In genomic region chr20:16541226-16541625, GRCh38 we compare ENCODE assay signal across 21 cellular contexts. TPM values are rescaled to one million over a fixed set of nuclear protein-coding genes. Genes with fewer than 3 reads are reported as not detected.
DNase-seq lines count a peak whose midpoint lies in the region; ATAC-seq, FAIRE-seq and TF ChIP-seq lines count a peak whose summit lies in the region.
"Had no signal": no experiment of that assay in that cellular context is flagged by ENCODE, and none has a peak within 500 bp of the region (broad histone marks: within the 10 kb centered on the region; RNA-seq: fewer than 3 reads in every experiment).

No MANE protein-coding gene starts in this region.

- peaks cover 5 to 6% of the 10 kb centered on the region in 2 donors for H3K4me1 Mint-ChIP-seq in natural killer cell treated with Interleukin-12 subunit alpha and Interleukin-12 subunit beta and Interleukin-15 and Interleukin-18, amount 100 ng/mL, for 72 hours (ENCODE audit: low read depth in 2 of 2)

- no peaks in the 10 kb centered on the region for H3K27me3 Mint-ChIP-seq in natural killer cell treated with Interleukin-12 subunit alpha and Interleukin-12 subunit beta and Interleukin-15 and Interleukin-18, amount 100 ng/mL, for 72 hours

- H3K4me3 ChIP-seq in liver (ENCODE audit: low read depth in 1 of 3, low read length in 3 of 3) (no peak overlapping the region), HepG2 (replicated peaks in 1 of 3; ENCODE audit: insufficient read depth in 1 of 3, low read depth in 2 of 3, low read length in 3 of 3) (no peak overlapping the region), small intestine (ENCODE audit: low read depth in 1 of 2, low read length in 2 of 2) (no peak overlapping the region)
- H3K4me3 ChIP-seq: GM12878, GM23338 had no signal

- no TSS peak for BruUV-seq in HepG2 (replicated peaks; lab: Mats Ljungman, UMichigan)

- H3K4me3 Mint-ChIP-seq in natural killer cell treated with Interleukin-12 subunit alpha and Interleukin-12 subunit beta and Interleukin-15 and Interleukin-18, amount 100 ng/mL, for 72 hours, result no peak overlapping the region
- H3K4me3 Mint-ChIP-seq: GM23338 had no signal

- intact Hi-C loops in HepG2 (cut with micrococcal nuclease; ENCODE audit: unreplicated experiment), result no loop called here
- intact Hi-C loops in left ventricle myocardium superior (cut with micrococcal nuclease), result no loop called here
- intact Hi-C loops in sciatic nerve (cut with DNase I), result no loop called here

- WGBS in liver, result 27% methylated on average over 6 of the region's 6 CpGs
- 95% methylated on average over 6 of the region's 6 CpGs for WGBS in HepG2 (ENCODE audit: low lambda C conversion rate)
- 86 to 95% (median 88%) methylated on average over 6 of the region's 6 CpGs for WGBS in small intestine, 3 donors

- DNase-seq in HepG2 (ENCODE audit: low spot score) (no peak), left ventricle myocardium superior (peak; percentile 69), sciatic nerve (ENCODE audit: low spot score) (no peak), small intestine (no peak)
- no peak for DNase-seq in natural killer cell treated with Interleukin-12 subunit alpha and Interleukin-12 subunit beta and Interleukin-15 and Interleukin-18, amount 100 ng/mL, for 72 hours (ENCODE audit: low spot score)
- DNase-seq: DND-41, GDM1, KG1, NCI-H1048, NCI-H1436 treated with DMSO at 0.1 percent for 48 hours, NCI-H2029 treated with DMSO at 0.1 percent for 48 hours, NCI-H2171 treated with DMSO at 0.1 percent for 48 hours, NCI-H446 treated with DMSO at 0.1 percent for 48 hours, NCI-H748 treated with DMSO at 0.1 percent for 48 hours, OCI-M1 had no signal

- H3K27ac Mint-ChIP-seq in natural killer cell treated with Interleukin-12 subunit alpha and Interleukin-12 subunit beta and Interleukin-15 and Interleukin-18, amount 100 ng/mL, for 72 hours, result no peak overlapping the region
- H3K27ac Mint-ChIP-seq: GM23338 had no signal

- no peak overlapping the region for H3K9ac ChIP-seq in liver (ENCODE audit: low read depth in 1 of 2, low read length in 2 of 2)
- H3K9ac ChIP-seq in HepG2 (ENCODE audit: insufficient read depth, low read depth, low read length), result no peak overlapping the region

- no peak overlapping the region for H3K4me2 ChIP-seq in HepG2 (ENCODE audit: low read depth, low read length)
- H3K4me2 ChIP-seq: GM23338 had no signal

- H3K79me2 ChIP-seq in HepG2 (ENCODE audit: insufficient read depth, low read length), result no peaks in the 10 kb centered on the region

- H3K4me1 ChIP-seq in liver (ENCODE audit: control insufficient read depth in 4 of 4, insufficient read depth in 4 of 4, low read length in 3 of 4) (peaks cover 6 to 17% (median 11%) of the 10 kb centered on the region in 4 donors), HepG2 (ENCODE audit: insufficient read depth, low read length) (peaks cover 14% of the 10 kb centered on the region; the same call in 1 of the 2 replicates), small intestine (ENCODE audit: control insufficient read depth in 2 of 2, insufficient read depth in 1 of 2, low read depth in 1 of 2, low read length in 1 of 2) (peaks cover 0 to 4% of the 10 kb centered on the region in 2 donors)

- H3K27ac ChIP-seq in liver (ENCODE audit: low read depth in 1 of 2, low read length in 2 of 2) (peak overlapping the region in 1 of 2 donors; percentile 17), HepG2 (ENCODE audit: extremely low read length, insufficient read depth, low read length) (no peak overlapping the region), small intestine (ENCODE audit: low read depth in 1 of 2, low read length in 1 of 2) (no peak overlapping the region)

- H3K9me3 ChIP-seq in liver (ENCODE audit: control insufficient read depth in 4 of 4, low read length in 3 of 4) (no peaks in the 10 kb centered on the region), HepG2 (ENCODE audit: low read length) (no peaks in the 10 kb centered on the region), small intestine (ENCODE audit: control insufficient read depth, low read depth) (no peaks in the 10 kb centered on the region)

- H3K36me3 ChIP-seq in liver (ENCODE audit: control insufficient read depth in 4 of 4, insufficient read depth in 3 of 4, low read depth in 1 of 4, low read length in 3 of 4) (no peaks in the 10 kb centered on the region), HepG2 (replicated peaks in 1 of 2; ENCODE audit: control insufficient read depth in 1 of 2, insufficient read depth in 2 of 2, low read length in 2 of 2) (0 out of 5 replicates have a peak, but pooled peaks cover 0 to 1% of the 10 kb centered on the region in 2 experiments), small intestine (ENCODE audit: control insufficient read depth in 2 of 2, insufficient read depth in 2 of 2, low read length in 2 of 2) (no peaks in the 10 kb centered on the region)

- ATAC-seq in HepG2, result no peak
- peak; percentile 99 for ATAC-seq in left ventricle myocardium superior
- ATAC-seq in sciatic nerve, result peak; percentile 73
- no peak for ATAC-seq in HG03097 (IDR thresholded peaks at IDR 0.05; ENCODE audit: low FRiP score, unreplicated experiment)
- no peak for ATAC-seq in natural killer cell treated with Interleukin-12 subunit alpha and Interleukin-12 subunit beta and Interleukin-15 and Interleukin-18, amount 100 ng/mL, for 72 hours
- ATAC-seq: GM12878, HCT116 had no signal

- FAIRE-seq in HepG2 (lab: Jason Lieb, UNC), result no peak
- no peak for FAIRE-seq in small intestine (lab: Jason Lieb, UNC)
- FAIRE-seq: A204.1, GM12878 had no signal

- TF ChIP-seq EP300 in HepG2 (IDR thresholded peaks at IDR 0.05; ENCODE audit: low read depth in 2 of 2, low read length in 2 of 2) (no peak), HepG2 (CRISPR knock-in tag; IDR thresholded peaks at IDR 0.05; ENCODE audit: borderline replicate concordance) (no peak)

- H3K27me3 ChIP-seq in liver (ENCODE audit: control insufficient read depth in 4 of 4, insufficient read depth in 4 of 4, low read length in 3 of 4), result no peaks in the 10 kb centered on the region
- no peaks in the 10 kb centered on the region for H3K27me3 ChIP-seq in HepG2 (ENCODE audit: control insufficient read depth in 1 of 2, insufficient read depth in 2 of 2, low read length in 2 of 2)
- H3K27me3 ChIP-seq in small intestine (ENCODE audit: control insufficient read depth in 2 of 2, insufficient read depth in 2 of 2, low read length in 2 of 2), result no peaks in the 10 kb centered on the region

- CTCF ChIA-PET in HepG2 (lab: Yijun Ruan, JAX; ENCODE audit: low intra/inter-chr PET ratio, low total read pairs), result no interaction called here

- no peak for TF ChIP-seq RAD21 in liver (IDR thresholded peaks at IDR 0.05)
- no peak for TF ChIP-seq RAD21 in HepG2 (CRISPR knock-in tag; IDR thresholded peaks at IDR 0.05)

- no peak for TF ChIP-seq POLR2A in HepG2 (IDR thresholded peaks at IDR 0.05; ENCODE audit: insufficient read depth in 1 of 2, low read depth in 2 of 2, low read length in 2 of 2)

- in situ Hi-C loops in HepG2 (cut with HindIII; ENCODE audit: extremely low pct_ligation_motif_present, low pct_unique_long_range_greater_than_20kb), result no loop called here

- no peaks in the 10 kb centered on the region for H4K20me1 ChIP-seq in HepG2 (ENCODE audit: insufficient read depth, low read length)

- TF ChIP-seq CTCF in liver (IDR thresholded peaks at IDR 0.05; ENCODE audit: low read depth, low read length, missing input control) (no peak), HepG2 (CRISPR knock-in tag; IDR thresholded peaks at IDR 0.05) (no peak)

- no peaks in the 10 kb centered on the region for H3K36me3 Mint-ChIP-seq in natural killer cell treated with Interleukin-12 subunit alpha and Interleukin-12 subunit beta and Interleukin-15 and Interleukin-18, amount 100 ng/mL, for 72 hours

- POLR2A ChIA-PET in HepG2 (lab: Yijun Ruan, JAX), result no interaction called here

- no peak overlapping the region for H2AFZ ChIP-seq in HepG2 (ENCODE audit: low read length)
- H2AFZ ChIP-seq: GM23338 had no signal

- H3K9me3 Mint-ChIP-seq in natural killer cell treated with Interleukin-12 subunit alpha and Interleukin-12 subunit beta and Interleukin-15 and Interleukin-18, amount 100 ng/mL, for 72 hours, result no peaks in the 10 kb centered on the region
- H3K9me3 Mint-ChIP-seq: GM23338 had no signal

TF ChIP-seq in liver, 16 proteins besides CTCF, POLR2A, EP300 and RAD21 (continues in another document):
- TF ChIP-seq YY1 (IDR thresholded peaks at IDR 0.05) (peak; percentile 66), GABPA (IDR thresholded peaks at IDR 0.05 in 1 of 2, conservative IDR thresholded peaks at IDR 0.05 in 1 of 2) (peak in 1 of 2 donors; percentile 45)

TF ChIP-seq in HepG2, 621 proteins besides CTCF, POLR2A, EP300 and RAD21:
- no peak for TF ChIP-seq ZNF775 (CRISPR knock-in tag; IDR thresholded peaks at IDR 0.05; ENCODE audit: borderline replicate concordance)
- TF ChIP-seq ELF3 (CRISPR knock-in tag; IDR thresholded peaks at IDR 0.05), result no peak

RNA-seq across cellular contexts. Expression of gene KIF16B, which starts 32.0 kb away (rescaled TPM):
- 10 to 100 TPM in 1 of 2 donors, 1 to 10 TPM in 1; 7.8 to 19.7 TPM for total RNA-seq in liver
- polyA plus RNA-seq in liver, result 1 to 10 TPM; 5.1 to 9.0 TPM
- total RNA-seq in HepG2 (2016; rRNA removed; fragmentation: Illumina TruSeq; extraction: Trizol), result 18.0 and 23.3 TPM in 2 replicates
- 9.2 and 11.4 TPM in 2 replicates for total RNA-seq in HepG2 (2016; cell fraction: cytosol; rRNA removed; fragmentation: Illumina TruSeq; extraction: Trizol; ENCODE audit: low read depth)
- 17.5 and 21.2 TPM in 2 replicates for total RNA-seq in HepG2 (2016; cell fraction: insoluble cytoplasmic fraction; rRNA removed; fragmentation: Illumina TruSeq; extraction: Trizol)
- total RNA-seq in HepG2 (2016; cell fraction: membrane; rRNA removed; fragmentation: Illumina TruSeq; extraction: Trizol), result 11.3 and 16.2 TPM in 2 replicates
- total RNA-seq in HepG2 (2016; cell fraction: nucleus; rRNA removed; fragmentation: Illumina TruSeq; extraction: Trizol), result 24.2 TPM in 2 replicates
- 6.2 and 6.9 TPM in 2 replicates for polyA plus RNA-seq in HepG2 (2011; rRNA removed)
- 5.1 and 7.1 TPM in 2 replicates for polyA plus RNA-seq in HepG2 (2011; cell fraction: cytosol; rRNA removed)
- polyA plus RNA-seq in HepG2 (2011; cell fraction: nucleus; rRNA removed), result 7.2 and 8.6 TPM in 2 replicates
- polyA plus RNA-seq in HepG2 (2012), result 6.4 and 7.5 TPM in 2 replicates
- polyA plus RNA-seq in HepG2 (2016; cell fraction: cytosol; fragmentation: Illumina TruSeq; extraction: Trizol; ENCODE audit: low read depth), result 0.37 and 0.47 TPM in 2 replicates
- 19.2 and 19.4 TPM in 2 replicates for polyA plus RNA-seq in HepG2 (2016; cell fraction: insoluble cytoplasmic fraction; fragmentation: Illumina TruSeq; extraction: Trizol; ENCODE audit: low read depth)
- 1.4 TPM in 2 replicates for polyA plus RNA-seq in HepG2 (2016; cell fraction: membrane; fragmentation: Illumina TruSeq; extraction: Trizol; ENCODE audit: low read depth)
- 11.5 and 13.4 TPM in 2 replicates for polyA plus RNA-seq in HepG2 (2016; cell fraction: nucleus; fragmentation: Illumina TruSeq; extraction: Trizol; ENCODE audit: insufficient read depth, low read depth)
- polyA minus RNA-seq in HepG2 (2011; rRNA and poly(A)+ RNA removed; ENCODE audit: low replicate concordance), result 2.9 and 11.2 TPM in 2 replicates
- polyA minus RNA-seq in HepG2 (2011; cell fraction: cytosol; rRNA and poly(A)+ RNA removed), result 8.8 and 11.3 TPM in 2 replicates
- polyA minus RNA-seq in HepG2 (2011; cell fraction: nucleus; rRNA and poly(A)+ RNA removed), result 33.9 and 35.4 TPM in 2 replicates
- 17.8 TPM for total RNA-seq in left ventricle myocardium superior
- total RNA-seq in sciatic nerve, result 27.4 TPM
- polyA plus RNA-seq in small intestine, result 10 to 100 TPM; 12.4 to 46.7 (median 27.6) TPM
- total RNA-seq in natural killer cell treated with Interleukin-12 subunit alpha and Interleukin-12 subunit beta and Interleukin-15 and Interleukin-18, amount 100 ng/mL, for 72 hours, result 1 to 10 TPM; 3.8 to 8.8 TPM

Comparison
In these comparisons a context has a peak if more than half of its experiments do, and no peak if none do; other contexts are left out.
1. ATAC-seq: peak in left ventricle myocardium superior (single experiment) and sciatic nerve (single experiment); none in HepG2 (single experiment), HG03097 (single experiment) and natural killer cell treated with Interleukin-12 subunit alpha and Interleukin-12 subunit beta and Interleukin-15 and Interleukin-18, amount 100 ng/mL, for 72 hours (0 of 2).